In genomic region chr1:56501888-56502287, GRCh38 we compare ENCODE assay signal across 3 cellular contexts.
A peak's percentile ranks its signal among the peaks of the same experiment; 100 is the strongest.
TF ChIP-seq lines count a peak whose summit lies in the region.

No MANE protein-coding gene starts in this region.

TF ChIP-seq in IMR-90, 13 proteins besides CTCF, POLR2A, EP300 and RAD21:
- TF ChIP-seq MAFK (IDR thresholded peaks at IDR 0.05; ENCODE audit: low read depth, low read length) (peak; percentile 98), CEBPB (IDR thresholded peaks at IDR 0.05; ENCODE audit: low read depth, low read length) (no peak), NFE2L2 (IDR thresholded peaks at IDR 0.05; ENCODE audit: low read depth, low read length) (no peak), MXI1 (IDR thresholded peaks at IDR 0.05; ENCODE audit: borderline replicate concordance, low read depth, low read length) (no peak)
TF ChIP-seq in IMR-90: peak in this region for 1.

TF ChIP-seq in H1, 55 proteins besides CTCF, POLR2A, EP300 and RAD21:
- TF ChIP-seq SRF (IDR thresholded peaks at IDR 0.05; ENCODE audit: low read depth, low read length) (no peak), EZH2 (IDR thresholded peaks at IDR 0.05; ENCODE audit: low read depth, low read length, severe bottlenecking) (no peak), MAFK (IDR thresholded peaks at IDR 0.05; ENCODE audit: low read depth, low read length) (peak; percentile 90)
TF ChIP-seq in H1: peak in this region for 1.

TF ChIP-seq in HepG2, 621 proteins besides CTCF, POLR2A, EP300 and RAD21:
- no peak for TF ChIP-seq PAWR (CRISPR knock-in tag; IDR thresholded peaks at IDR 0.05; ENCODE audit: borderline replicate concordance)
- TF ChIP-seq MAFK (conservative IDR thresholded peaks at IDR 0.05 in 1 of 2, IDR thresholded peaks at IDR 0.05 in 1 of 2; ENCODE audit: low read length in 2 of 2) = peak; percentile 98 to 99
- TF ChIP-seq ZNF276 (CRISPR knock-in tag; IDR thresholded peaks at IDR 0.05; ENCODE audit: low read depth) = no peak
- TF ChIP-seq GMEB2 (CRISPR knock-in tag; IDR thresholded peaks at IDR 0.05; ENCODE audit: low read depth) = no peak
- TF ChIP-seq ZNF17 (CRISPR knock-in tag; IDR thresholded peaks at IDR 0.05) = no peak
- TF ChIP-seq ZFP36L1 (CRISPR knock-in tag; IDR thresholded peaks at IDR 0.05) = no peak
- TF ChIP-seq ZNF180 (CRISPR knock-in tag; IDR thresholded peaks at IDR 0.05; ENCODE audit: borderline replicate concordance, low read depth) = no peak
- no peak for TF ChIP-seq ZNF782 (CRISPR knock-in tag; IDR thresholded peaks at IDR 0.05; ENCODE audit: borderline replicate concordance)
- TF ChIP-seq NFAT5 (CRISPR knock-in tag; IDR thresholded peaks at IDR 0.05) = no peak
- TF ChIP-seq ZNF260 (CRISPR knock-in tag; IDR thresholded peaks at IDR 0.05; ENCODE audit: borderline replicate concordance, low read depth) = no peak
- TF ChIP-seq ZSCAN22 (CRISPR knock-in tag; IDR thresholded peaks at IDR 0.05) = no peak
- TF ChIP-seq, protein P1, sequence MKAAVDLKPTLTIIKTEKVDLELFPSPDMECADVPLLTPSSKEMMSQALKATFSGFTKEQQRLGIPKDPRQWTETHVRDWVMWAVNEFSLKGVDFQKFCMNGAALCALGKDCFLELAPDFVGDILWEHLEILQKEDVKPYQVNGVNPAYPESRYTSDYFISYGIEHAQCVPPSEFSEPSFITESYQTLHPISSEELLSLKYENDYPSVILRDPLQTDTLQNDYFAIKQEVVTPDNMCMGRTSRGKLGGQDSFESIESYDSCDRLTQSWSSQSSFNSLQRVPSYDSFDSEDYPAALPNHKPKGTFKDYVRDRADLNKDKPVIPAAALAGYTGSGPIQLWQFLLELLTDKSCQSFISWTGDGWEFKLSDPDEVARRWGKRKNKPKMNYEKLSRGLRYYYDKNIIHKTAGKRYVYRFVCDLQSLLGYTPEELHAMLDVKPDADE (CRISPR knock-in tag; IDR thresholded peaks at IDR 0.05) = no peak
- TF ChIP-seq MAFF (IDR thresholded peaks at IDR 0.05; ENCODE audit: low read depth, low read length) = peak; percentile 99
